10 cellular contexts compared by ENCODE assay signal in the genomic region with DNA sequence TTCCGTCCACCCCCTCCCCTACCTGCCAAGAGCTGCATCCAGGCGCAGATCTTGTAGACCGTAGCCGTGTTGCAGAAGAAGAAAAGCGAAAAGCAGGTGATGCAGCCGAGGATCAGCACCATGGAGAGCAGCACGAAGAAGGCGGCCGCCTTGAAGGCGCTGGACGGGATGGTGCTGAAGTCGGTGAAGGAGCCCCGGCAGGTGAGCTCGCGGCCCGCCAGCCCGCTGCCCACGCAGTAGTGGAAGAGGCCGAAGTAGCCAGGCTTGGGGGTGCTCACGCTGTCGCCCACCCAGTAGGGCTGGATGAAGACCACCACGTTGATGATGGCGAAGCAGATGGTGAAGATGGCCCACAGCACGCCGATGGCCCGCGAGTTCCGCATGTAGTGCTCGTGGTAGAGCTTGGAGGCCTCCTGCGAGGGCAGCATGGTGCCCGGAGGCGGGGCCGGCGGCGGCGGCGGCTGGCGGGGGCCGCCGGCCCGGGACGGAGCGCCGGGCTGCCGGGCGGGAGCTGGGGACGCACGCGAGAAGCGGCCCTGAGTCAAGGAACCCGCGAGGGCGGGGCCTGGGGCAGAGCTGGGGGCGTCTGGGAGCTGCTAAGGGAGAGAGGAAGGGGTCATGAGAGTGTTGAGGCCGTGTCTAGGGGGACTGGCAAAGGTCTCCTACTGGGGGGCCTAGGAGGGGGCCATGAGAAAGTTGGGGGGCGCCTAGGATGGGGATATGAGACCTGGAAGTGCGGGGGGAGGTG. TPM values are rescaled to one million over a fixed set of nuclear protein-coding genes. Genes with fewer than 3 reads are reported as not detected.
DNase-seq lines count a peak whose midpoint lies in the region; ATAC-seq and TF ChIP-seq lines count a peak whose summit lies in the region.
"Had no signal": no experiment of that assay in that cellular context is flagged by ENCODE, and none has a peak within 500 bp of the region (broad histone marks: within the 10 kb centered on the region; RNA-seq: fewer than 3 reads in every experiment).

No MANE protein-coding gene starts in this region.

- no peaks in the 10 kb centered on the region for H3K36me3 ChIP-seq in parathyroid adenoma (ENCODE audit: control insufficient read depth, insufficient read depth, low read length)
- H3K36me3 ChIP-seq in sigmoid colon: no peaks in the 10 kb centered on the region

- peak overlapping the region; percentile 61 for H2AFZ ChIP-seq in parathyroid adenoma

- POLR2A ChIA-PET in activated CD4-positive, alpha-beta memory T cell treated with anti-CD3 and anti-CD28 coated beads for 36 hours (lab: Charles Lee): no interaction called here

- no peaks in the 10 kb centered on the region for H3K9me3 Mint-ChIP-seq in activated CD4-positive, alpha-beta memory T cell treated with anti-CD3 and anti-CD28 coated beads for 36 hours

- no peaks in the 10 kb centered on the region for H3K4me1 ChIP-seq in parathyroid adenoma
- H3K4me1 ChIP-seq in sigmoid colon: no peaks in the 10 kb centered on the region

- no peak overlapping the region for H3K27ac Mint-ChIP-seq in activated CD4-positive, alpha-beta memory T cell treated with anti-CD3 and anti-CD28 coated beads for 36 hours

- H3K4me2 ChIP-seq in parathyroid adenoma (ENCODE audit: low read length): no peak overlapping the region

- 10 to 28% methylated on average over 57 of the region's 57 CpGs for WGBS in sigmoid colon, 2 donors

- H3K27ac ChIP-seq in parathyroid adenoma (no peak overlapping the region), sigmoid colon (no peak overlapping the region)
- H3K27ac ChIP-seq: C4-2B, VCaP had no signal

- no peak for TF ChIP-seq POLR2A in sigmoid colon (IDR thresholded peaks at IDR 0.05)

- TF ChIP-seq CTCF in fibroblast of pulmonary artery (IDR thresholded peaks at IDR 0.05; ENCODE audit: low read length, missing control alignments): no peak
- no peak for TF ChIP-seq CTCF in parathyroid adenoma (IDR thresholded peaks at IDR 0.05)
- TF ChIP-seq CTCF in sigmoid colon (IDR thresholded peaks at IDR 0.05): no peak

- H3K9me3 ChIP-seq in parathyroid adenoma (ENCODE audit: control insufficient read depth, low read length): no peaks in the 10 kb centered on the region
- peaks cover 0 to 4% (median 0%) of the 10 kb centered on the region in 4 donors for H3K9me3 ChIP-seq in sigmoid colon

- peaks cover 2% of the 10 kb centered on the region for H3K36me3 Mint-ChIP-seq in activated CD4-positive, alpha-beta memory T cell treated with anti-CD3 and anti-CD28 coated beads for 36 hours

- peaks cover 46% of the 10 kb centered on the region for H3K27me3 Mint-ChIP-seq in activated CD4-positive, alpha-beta memory T cell treated with anti-CD3 and anti-CD28 coated beads for 36 hours

- peaks cover 17% of the 10 kb centered on the region for H3K79me2 ChIP-seq in parathyroid adenoma

- ATAC-seq in GM21390 (IDR thresholded peaks at IDR 0.05; ENCODE audit: unreplicated experiment): no peak

- CTCF ChIA-PET in activated CD4-positive, alpha-beta memory T cell treated with anti-CD3 and anti-CD28 coated beads for 36 hours (lab: Charles Lee): no interaction called here

- H3K4me1 Mint-ChIP-seq in activated CD4-positive, alpha-beta memory T cell treated with anti-CD3 and anti-CD28 coated beads for 36 hours (ENCODE audit: low read depth): peaks cover 7% of the 10 kb centered on the region

- H3K27me3 ChIP-seq in parathyroid adenoma (ENCODE audit: control insufficient read depth, insufficient read depth, low read length): no peaks in the 10 kb centered on the region
- peaks cover 18 to 62% (median 33%) of the 10 kb centered on the region in 3 donors for H3K27me3 ChIP-seq in sigmoid colon

- no peak overlapping the region for H3K9ac ChIP-seq in parathyroid adenoma

- TF ChIP-seq EP300 in sigmoid colon (IDR thresholded peaks at IDR 0.05): no peak

- intact Hi-C loops in activated CD4-positive, alpha-beta memory T cell treated with anti-CD3 and anti-CD28 coated beads for 36 hours (cut with micrococcal nuclease): no loop called here
- intact Hi-C loops in sigmoid colon (cut with DNase I): no loop called here

- H3K4me3 ChIP-seq in fibroblast of pulmonary artery (replicated peaks; ENCODE audit: low read depth, low read length): no peak overlapping the region
- H3K4me3 ChIP-seq in parathyroid adenoma (ENCODE audit: low read depth, low read length): no peak overlapping the region
- H3K4me3 ChIP-seq in sigmoid colon: no peak overlapping the region

- DNase-seq in activated T-cell treated with anti-CD3 and anti-CD28 coated beads for 1 hour (ENCODE audit: low read depth): peak; percentile 11
- DNase-seq in activated T-cell treated with anti-CD3 and anti-CD28 coated beads for 4 hours: no peak
- DNase-seq in activated CD4-positive, alpha-beta memory T cell treated with anti-CD3 and anti-CD28 coated beads for 36 hours: peak; percentile 56
- DNase-seq in fibroblast of pulmonary artery (ENCODE audit: low read depth): peak; percentile 68
- no peak for DNase-seq in sigmoid colon
- no peak for DNase-seq in NCI-H1694 treated with DMSO at 0.1 percent for 48 hours (lab: John Stamatoyannopoulos, UW)

- H3K4me3 Mint-ChIP-seq in activated CD4-positive, alpha-beta memory T cell treated with anti-CD3 and anti-CD28 coated beads for 36 hours: no peak overlapping the region

RNA-seq across cellular contexts. Expression of a gene that starts 1.2 kb away (rescaled TPM):
- total RNA-seq in activated CD4-positive, alpha-beta memory T cell treated with anti-CD3 and anti-CD28 coated beads for 36 hours: not detected
- total RNA-seq in sigmoid colon: 1 to 10 TPM in 2 of 4 donors, under 1 TPM in 1, not detected in 1; 0.36 to 5.1 (median 1.1) TPM
- under 1 TPM in 1 of 3 donors, not detected in 2; 0.26 TPM for polyA plus RNA-seq in sigmoid colon

Comparison
In these comparisons a context has a peak if more than half of its experiments do, and no peak if none do; other contexts are left out.
1. DNase-seq: peak in activated T-cell treated with anti-CD3 and anti-CD28 coated beads for 1 hour (single experiment), activated CD4-positive, alpha-beta memory T cell treated with anti-CD3 and anti-CD28 coated beads for 36 hours (single experiment) and fibroblast of pulmonary artery (single experiment); none in activated T-cell treated with anti-CD3 and anti-CD28 coated beads for 4 hours (single experiment), sigmoid colon (single experiment) and NCI-H1694 treated with DMSO at 0.1 percent for 48 hours (single experiment).